Comparison of ENCODE assay signal across 9 cellular contexts in the genomic region with DNA sequence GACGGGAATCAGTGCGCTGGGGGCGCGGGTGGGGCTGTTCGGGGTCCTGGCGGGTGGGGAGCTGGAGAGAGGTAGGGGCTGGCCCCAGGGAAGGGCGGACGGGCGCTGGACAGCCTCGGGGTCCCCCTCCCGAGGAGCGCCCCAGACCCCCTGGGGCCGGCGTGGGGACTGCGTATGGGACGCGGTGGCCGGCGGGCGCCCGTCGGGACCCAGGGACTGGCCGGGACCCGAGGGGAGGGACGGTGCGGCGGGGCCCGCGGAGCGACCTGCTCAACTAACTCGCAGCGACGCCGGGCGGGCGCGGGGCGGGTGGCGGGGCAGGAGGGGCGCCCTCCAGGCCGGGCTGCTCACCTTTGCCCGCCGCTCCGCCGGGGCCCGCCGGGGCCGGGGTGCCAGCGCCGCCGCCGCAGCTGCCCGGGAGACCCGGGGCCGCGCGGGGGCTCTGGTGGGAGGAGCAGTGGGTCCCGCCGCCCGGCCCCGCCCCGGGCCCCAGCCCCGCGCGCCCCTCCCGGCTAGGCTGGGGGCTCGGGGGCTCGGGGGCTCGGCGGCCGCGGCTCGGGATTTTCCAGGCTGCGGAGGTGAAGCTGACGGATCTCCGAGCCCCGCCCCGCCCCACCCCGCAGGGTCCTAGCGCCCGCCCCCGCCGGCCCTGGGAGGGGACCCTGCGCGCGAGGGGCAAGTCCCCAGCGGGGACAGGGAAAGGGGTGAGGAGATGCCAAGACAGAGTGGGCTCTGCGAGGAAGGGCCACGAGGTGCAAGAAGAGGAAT. TPM values are rescaled to one million over a fixed set of nuclear protein-coding genes. Genes with fewer than 3 reads are reported as not detected.
DNase-seq lines count a peak whose midpoint lies in the region; ATAC-seq and FAIRE-seq lines count a peak whose summit lies in the region.
"Had no signal": no experiment of that assay in that cellular context is flagged by ENCODE, and none has a peak within 500 bp of the region (broad histone marks: within the 10 kb centered on the region; RNA-seq: fewer than 3 reads in every experiment).

No MANE protein-coding gene starts in this region.

- H3K4me3 Mint-ChIP-seq in activated T-helper 17 cell treated with anti-CD3 and anti-CD28 coated beads, Interleukin-2, amount 50 U/mL, for 72 hours: peak overlapping the region; percentile 70

- H3K9me3 Mint-ChIP-seq in activated T-helper 17 cell treated with anti-CD3 and anti-CD28 coated beads, Interleukin-2, amount 50 U/mL, for 72 hours: no peaks in the 10 kb centered on the region

- peak overlapping the region; percentile 6 for H3K27ac Mint-ChIP-seq in activated T-helper 17 cell treated with anti-CD3 and anti-CD28 coated beads, Interleukin-2, amount 50 U/mL, for 72 hours

- peak; percentile 66 for ATAC-seq in activated T-helper 17 cell treated with anti-CD3 and anti-CD28 coated beads, Interleukin-2, amount 50 U/mL, for 72 hours (replicated peaks)
- ATAC-seq in HG02678 (IDR thresholded peaks at IDR 0.05; ENCODE audit: unreplicated experiment): no peak
- ATAC-seq in HG02763 (IDR thresholded peaks at IDR 0.05; ENCODE audit: unreplicated experiment): no peak

- no peaks in the 10 kb centered on the region for H3K27me3 Mint-ChIP-seq in activated T-helper 17 cell treated with anti-CD3 and anti-CD28 coated beads, Interleukin-2, amount 50 U/mL, for 72 hours

- H3K36me3 Mint-ChIP-seq in activated T-helper 17 cell treated with anti-CD3 and anti-CD28 coated beads, Interleukin-2, amount 50 U/mL, for 72 hours (ENCODE audit: low read depth): no peaks in the 10 kb centered on the region

- DNase-seq in DMS 273 (lab: John Stamatoyannopoulos, UW; ENCODE audit: unreplicated experiment) (peak; percentile 47), DMS 273 treated with DMSO at 0.1 percent for 48 hours (lab: John Stamatoyannopoulos, UW) (no peak), NCI-H526 treated with DMSO at 0.1 percent for 48 hours (lab: John Stamatoyannopoulos, UW) (peak; percentile 16), frontal cortex (ENCODE audit: low spot score in 2 of 2) (peak; percentile 78 to 86), posterior vena cava (ENCODE audit: low spot score) (peak; percentile 82)

- peaks cover 17% of the 10 kb centered on the region for H3K4me1 Mint-ChIP-seq in activated T-helper 17 cell treated with anti-CD3 and anti-CD28 coated beads, Interleukin-2, amount 50 U/mL, for 72 hours

- intact Hi-C loops in posterior vena cava (cut with DNase I): no loop called here

- no peak for FAIRE-seq in frontal cortex (lab: Jason Lieb, UNC)
- FAIRE-seq: A204.1 had no signal

RNA-seq across cellular contexts. Expression of a gene that starts 12.3 kb away (rescaled TPM):
- total RNA-seq in activated T-helper 17 cell treated with anti-CD3 and anti-CD28 coated beads, Interleukin-2, amount 50 U/mL, for 72 hours: 10 to 100 TPM in 1 of 2 donors, 1 to 10 TPM in 1; 7.7 to 16.4 TPM
- total RNA-seq in frontal cortex (37.9 TPM), posterior vena cava (10 to 100 TPM; 20.4 to 22.1 TPM)

RNA-seq across cellular contexts. Expression of a gene that starts 29.3 kb away (rescaled TPM):
- total RNA-seq in activated T-helper 17 cell treated with anti-CD3 and anti-CD28 coated beads, Interleukin-2, amount 50 U/mL, for 72 hours: 100 to 1,000 TPM in 1 of 2 donors, 10 to 100 TPM in 1; 98.0 to 216 TPM
- total RNA-seq in frontal cortex: 20.0 TPM
- 10 to 100 TPM; 49.9 to 81.9 TPM for total RNA-seq in posterior vena cava

RNA-seq across cellular contexts. Expression of a gene that starts 32.7 kb away (rescaled TPM):
- total RNA-seq in activated T-helper 17 cell treated with anti-CD3 and anti-CD28 coated beads, Interleukin-2, amount 50 U/mL, for 72 hours: 100 to 1,000 TPM in 1 of 2 donors, 10 to 100 TPM in 1; 85.3 to 127 TPM
- total RNA-seq in frontal cortex (2.9 TPM), posterior vena cava (10 to 100 TPM; 13.5 to 17.6 TPM)

Comparison
In these comparisons a context has a peak if more than half of its experiments do, and no peak if none do; other contexts are left out.
1. RNA of a gene that starts 32.7 kb away (total RNA-seq): 85.3 to 127 TPM in activated T-helper 17 cell treated with anti-CD3 and anti-CD28 coated beads, Interleukin-2, amount 50 U/mL, for 72 hours; 13.5 to 17.6 TPM in posterior vena cava and 2.9 TPM in frontal cortex (single experiment); every median in the first group is over 4 times any median in the second.